ENCODE assay signal across 10 cellular contexts in the genomic region with DNA sequence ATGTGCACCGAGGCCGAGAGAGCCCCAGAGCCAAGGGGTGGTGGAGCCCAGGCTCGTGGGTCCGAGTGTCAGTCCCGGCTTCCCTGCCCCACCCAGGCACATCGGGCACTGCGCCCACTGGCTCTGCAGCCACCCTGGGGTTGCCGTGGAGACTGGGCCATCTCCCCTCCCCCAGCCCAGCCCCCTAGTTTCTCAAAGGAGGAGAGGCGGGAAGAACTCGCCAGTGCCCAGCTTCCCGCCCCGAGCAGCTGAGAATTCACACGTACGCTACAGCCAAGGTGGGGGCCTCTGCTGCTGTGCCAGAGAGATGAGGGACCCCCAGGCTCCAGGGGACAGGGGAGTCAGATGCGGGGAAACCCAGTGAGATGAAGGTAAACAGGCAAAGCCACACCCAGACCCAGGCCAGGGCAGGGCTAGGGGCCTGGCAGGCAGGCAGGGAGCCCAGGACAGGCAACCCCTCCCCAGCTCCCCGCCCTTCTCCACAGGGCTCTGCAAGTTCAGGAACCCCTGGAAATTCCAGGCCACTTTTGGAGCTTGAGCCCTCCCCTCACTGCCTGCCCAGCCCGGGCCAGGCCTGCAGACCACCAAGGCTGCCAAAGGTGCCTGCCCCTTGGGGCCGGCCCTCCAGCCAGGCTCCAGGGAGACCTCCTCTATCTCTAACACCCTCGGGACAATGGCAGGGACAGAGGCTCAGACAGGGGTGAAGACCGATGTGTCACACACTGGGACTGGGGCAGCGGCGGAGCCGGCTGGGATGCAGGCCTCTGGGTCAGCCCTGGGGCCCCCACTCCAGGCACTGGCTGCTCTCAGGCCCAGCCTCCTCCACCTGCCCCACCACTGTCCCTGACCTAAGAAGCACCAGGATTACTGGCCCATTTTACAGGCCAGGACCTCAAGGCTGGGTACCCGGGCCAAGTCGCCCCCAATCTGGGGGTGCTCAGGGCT. TPM values are rescaled to one million over a fixed set of nuclear protein-coding genes. Genes with fewer than 3 reads are reported as not detected.
DNase-seq lines count a peak whose midpoint lies in the region; ATAC-seq and TF ChIP-seq lines count a peak whose summit lies in the region.
"Had no signal": no experiment of that assay in that cellular context is flagged by ENCODE, and none has a peak within 500 bp of the region (broad histone marks: within the 10 kb centered on the region; RNA-seq: fewer than 3 reads in every experiment).

No MANE protein-coding gene starts in this region.

- H3K4me3 Mint-ChIP-seq in brain = peak overlapping the region in 3 of 5 experiments; percentile 26 to 61 (median 59)
- H3K4me3 Mint-ChIP-seq in activated naive CD4-positive, alpha-beta T cell treated with anti-CD3 and anti-CD28 coated beads for 36 hours = no peak overlapping the region
- no peak overlapping the region for H3K4me3 Mint-ChIP-seq in endothelial cell (ENCODE audit: unreplicated experiment)

- TF ChIP-seq CTCF in brain (conservative IDR thresholded peaks at IDR 0.05) (no peak), endothelial cell (IDR thresholded peaks at IDR 0.05; ENCODE audit: unreplicated experiment) (no peak)

- ATAC-seq in HG03175 (IDR thresholded peaks at IDR 0.05; ENCODE audit: unreplicated experiment) = no peak

- DNase-seq in HT-29 (ENCODE audit: low spot score) = peak; percentile 82
- peak; percentile 69 for DNase-seq in islet precursor cell
- no peak for DNase-seq in cerebellum (ENCODE audit: low spot score)
- no peak for DNase-seq in activated naive CD4-positive, alpha-beta T cell treated with anti-CD3 and anti-CD28 coated beads for 36 hours
- DNase-seq in endothelial cell (ENCODE audit: low spot score) = no peak
- DNase-seq: NCI-H2029 treated with DMSO at 0.1 percent for 48 hours had no signal

- H3K4me3 ChIP-seq in skin epidermis = no peak overlapping the region

- H3K9me3 Mint-ChIP-seq in brain (no peaks in the 10 kb centered on the region), endothelial cell (ENCODE audit: unreplicated experiment) (no peaks in the 10 kb centered on the region)
- no peaks in the 10 kb centered on the region for H3K9me3 Mint-ChIP-seq in activated naive CD4-positive, alpha-beta T cell treated with anti-CD3 and anti-CD28 coated beads for 36 hours

- H3K27ac ChIP-seq in skin epidermis = peak overlapping the region in 15 of 21 experiments; percentile 12 to 95 (median 52)
- H3K27ac ChIP-seq: parathyroid adenoma had no signal

- CTCF ChIA-PET in activated naive CD4-positive, alpha-beta T cell treated with anti-CD3 and anti-CD28 coated beads for 36 hours (lab: Charles Lee) = no interaction called here

- H3K36me3 Mint-ChIP-seq in brain = no peaks in the 10 kb centered on the region
- no peaks in the 10 kb centered on the region for H3K36me3 Mint-ChIP-seq in activated naive CD4-positive, alpha-beta T cell treated with anti-CD3 and anti-CD28 coated beads for 36 hours (ENCODE audit: low read depth)
- H3K36me3 Mint-ChIP-seq in endothelial cell (ENCODE audit: low read depth, unreplicated experiment) = no peaks in the 10 kb centered on the region

- intact Hi-C loops in activated naive CD4-positive, alpha-beta T cell treated with anti-CD3 and anti-CD28 coated beads for 36 hours (cut with micrococcal nuclease) = no loop called here

- peaks cover 60% of the 10 kb centered on the region for H3K4me1 Mint-ChIP-seq in brain
- no peaks in the 10 kb centered on the region for H3K4me1 Mint-ChIP-seq in activated naive CD4-positive, alpha-beta T cell treated with anti-CD3 and anti-CD28 coated beads for 36 hours (ENCODE audit: low read depth)
- no peaks in the 10 kb centered on the region for H3K4me1 Mint-ChIP-seq in endothelial cell (ENCODE audit: unreplicated experiment)

- no peaks in the 10 kb centered on the region for H3K27me3 Mint-ChIP-seq in brain
- peaks cover 14% of the 10 kb centered on the region for H3K27me3 Mint-ChIP-seq in activated naive CD4-positive, alpha-beta T cell treated with anti-CD3 and anti-CD28 coated beads for 36 hours (ENCODE audit: low read depth)
- peaks cover 4% of the 10 kb centered on the region for H3K27me3 Mint-ChIP-seq in endothelial cell (ENCODE audit: unreplicated experiment)

- peak overlapping the region; percentile 68 to 96 (median 93) for H3K27ac Mint-ChIP-seq in brain
- H3K27ac Mint-ChIP-seq in activated naive CD4-positive, alpha-beta T cell treated with anti-CD3 and anti-CD28 coated beads for 36 hours = no peak overlapping the region
- H3K27ac Mint-ChIP-seq in endothelial cell (ENCODE audit: unreplicated experiment) = no peak overlapping the region

RNA-seq across cellular contexts. Expression of a gene that starts 6.0 kb away (rescaled TPM):
- 286 and 336 TPM in 2 replicates for total RNA-seq in HT-29 (2014; rRNA removed; shearing (Covaris generic))
- polyA plus RNA-seq in brain (ENCODE audit: insufficient read depth, low read depth, low replicate concordance) = 17.5 TPM
- 24.6 TPM for total RNA-seq in cerebellum
- 1 to 10 TPM in 1 of 2 experiments, under 1 TPM in 1; 0.81 to 1.5 TPM for total RNA-seq in activated naive CD4-positive, alpha-beta T cell treated with anti-CD3 and anti-CD28 coated beads for 36 hours
- 34.5 TPM for total RNA-seq in endothelial cell (ENCODE audit: unreplicated experiment)

RNA-seq across cellular contexts. Expression of a gene that starts 25.8 kb away (rescaled TPM):
- total RNA-seq in HT-29 (2014; rRNA removed; shearing (Covaris generic)) = 3,073 and 3,139 TPM in 2 replicates
- 5,928 TPM for polyA plus RNA-seq in brain (ENCODE audit: insufficient read depth, low read depth, low replicate concordance)
- 422 TPM for total RNA-seq in cerebellum
- total RNA-seq in activated naive CD4-positive, alpha-beta T cell treated with anti-CD3 and anti-CD28 coated beads for 36 hours = 1,000 to 10,000 TPM; 2,995 to 3,072 TPM
- total RNA-seq in endothelial cell (ENCODE audit: unreplicated experiment) = 1,710 TPM

RNA-seq across cellular contexts. Expression of a gene that starts 46.0 kb away (rescaled TPM):
- 9.5 and 9.8 TPM in 2 replicates for total RNA-seq in HT-29 (2014; rRNA removed; shearing (Covaris generic))
- 12.0 TPM for polyA plus RNA-seq in brain (ENCODE audit: insufficient read depth, low read depth, low replicate concordance)
- 5.4 TPM for total RNA-seq in cerebellum
- total RNA-seq in activated naive CD4-positive, alpha-beta T cell treated with anti-CD3 and anti-CD28 coated beads for 36 hours = 1 to 10 TPM; 3.6 to 5.1 TPM
- total RNA-seq in endothelial cell (ENCODE audit: unreplicated experiment) = 9.3 TPM

RNA-seq across cellular contexts. Expression of a gene that starts 58.3 kb away (rescaled TPM):
- total RNA-seq in HT-29 (2014; rRNA removed; shearing (Covaris generic)) = 659 and 752 TPM in 2 replicates
- polyA plus RNA-seq in brain (ENCODE audit: insufficient read depth, low read depth, low replicate concordance) = 170 TPM
- total RNA-seq in cerebellum = 21.6 TPM
- 10 to 100 TPM; 77.4 to 81.5 TPM for total RNA-seq in activated naive CD4-positive, alpha-beta T cell treated with anti-CD3 and anti-CD28 coated beads for 36 hours
- total RNA-seq in endothelial cell (ENCODE audit: unreplicated experiment) = 132 TPM

Comparison
In these comparisons a context has a peak if more than half of its experiments do, and no peak if none do; other contexts are left out.
1. DNase-seq: peak in HT-29 (single experiment) and islet precursor cell (single experiment); none in cerebellum (single experiment), activated naive CD4-positive, alpha-beta T cell treated with anti-CD3 and anti-CD28 coated beads for 36 hours (single experiment) and endothelial cell (single experiment).
2. H3K27ac Mint-ChIP-seq: peak in brain (5 of 5); none in activated naive CD4-positive, alpha-beta T cell treated with anti-CD3 and anti-CD28 coated beads for 36 hours (single experiment) and endothelial cell (single experiment).
3. H3K4me3 Mint-ChIP-seq: peak in brain (3 of 5); none in activated naive CD4-positive, alpha-beta T cell treated with anti-CD3 and anti-CD28 coated beads for 36 hours (single experiment) and endothelial cell (single experiment).
4. RNA of a gene that starts 6.0 kb away (total RNA-seq): 286 to 336 TPM in HT-29, 34.5 TPM in endothelial cell (single experiment) and 24.6 TPM in cerebellum (single experiment); 0.81 to 1.5 TPM in activated naive CD4-positive, alpha-beta T cell treated with anti-CD3 and anti-CD28 coated beads for 36 hours; every median in the first group is over 10 times any median in the second.